Comparison of ENCODE assay signal across 17 cellular contexts in genomic region chr5:169696621-169697517, GRCh38. TPM values are rescaled to one million over a fixed set of nuclear protein-coding genes. Genes with fewer than 3 reads are reported as not detected.
A peak's percentile ranks its signal among the peaks of the same experiment; 100 is the strongest.
DNase-seq lines count a peak whose midpoint lies in the region; ATAC-seq and TF ChIP-seq lines count a peak whose summit lies in the region.
"Had no signal": no experiment of that assay in that cellular context is flagged by ENCODE, and none has a peak within 500 bp of the region (broad histone marks: within the 10 kb centered on the region; RNA-seq: fewer than 3 reads in every experiment).

No MANE protein-coding gene starts in this region.

- no peaks in the 10 kb centered on the region for H3K9me3 Mint-ChIP-seq in activated naive CD4-positive, alpha-beta T cell treated with anti-CD3 and anti-CD28 coated beads, Interleukin-2, amount 10 ng/mL, durations not matched to agents 7 days and 5 days
- H3K9me3 Mint-ChIP-seq in stimulated activated naive B cell treated with anti-CD40 and anti-IgM and Interleukin-4, amounts not matched to agents 10 μg/mL and 1 μg/mL and 100 μg/mL, for 72 hours, result no peaks in the 10 kb centered on the region
- H3K9me3 Mint-ChIP-seq: activated T-cell treated with anti-CD3 and anti-CD28 coated beads, Interleukin-2, amount 50 U/mL, for 4 hours; neural progenitor cell had no signal

- H3K4me1 ChIP-seq in RWPE2 (ENCODE audit: insufficient read depth, poor library complexity, severe bottlenecking) (peaks cover 26% of the 10 kb centered on the region), fibroblast of lung (ENCODE audit: control insufficient read depth, extremely low read depth, insufficient read depth, low read length) (peaks cover 5% of the 10 kb centered on the region)
- H3K4me1 ChIP-seq: esophagus squamous epithelium, neural progenitor cell had no signal

- H3K27ac ChIP-seq in RWPE2 (ENCODE audit: poor library complexity, severe bottlenecking) (peak overlapping the region; percentile 99), fibroblast of lung (ENCODE audit: insufficient read depth, low read length) (peak overlapping the region; percentile 73), substantia nigra (ENCODE audit: low read depth, low read length, poor library complexity, severe bottlenecking) (no peak overlapping the region)
- H3K27ac ChIP-seq: coronary artery, esophagus squamous epithelium, neural progenitor cell had no signal

- no peaks in the 10 kb centered on the region for H3K79me2 ChIP-seq in fibroblast of lung (ENCODE audit: control insufficient read depth, insufficient read depth, low read length)

- H3K4me2 ChIP-seq in fibroblast of lung (ENCODE audit: extremely low read depth, insufficient read depth, low read length), result peak overlapping the region; percentile 36
- H3K4me2 ChIP-seq: neural progenitor cell had no signal

- CTCF ChIA-PET in activated naive CD4-positive, alpha-beta T cell treated with anti-CD3 and anti-CD28 coated beads, Interleukin-2, amount 10 ng/mL, durations not matched to agents 7 days and 5 days (lab: Charles Lee), result interaction anchor here (1.2 kb wide), 1 partner anchor 20 kb away, joined by 4 read pairs; no protein-coding TSS in a partner anchor

- peak; percentile 5; the same call in 2 of the 3 replicates for ATAC-seq in RWPE2 (ENCODE audit: low read depth)
- ATAC-seq in stimulated activated naive B cell treated with anti-CD40 and anti-IgM and Interleukin-4, amounts not matched to agents 10 μg/mL and 1 μg/mL and 100 μg/mL, for 72 hours (replicated peaks), result no peak
- no peak for ATAC-seq in left colon
- ATAC-seq: activated T-cell treated with anti-CD3 and anti-CD28 coated beads, Interleukin-2, amount 50 U/mL, for 4 hours had no signal

- no peak overlapping the region for H3K9ac ChIP-seq in fibroblast of lung (ENCODE audit: insufficient read depth, low read length)
- H3K9ac ChIP-seq: neural progenitor cell had no signal

- no peaks in the 10 kb centered on the region for H3K27me3 Mint-ChIP-seq in activated naive CD4-positive, alpha-beta T cell treated with anti-CD3 and anti-CD28 coated beads, Interleukin-2, amount 10 ng/mL, durations not matched to agents 7 days and 5 days
- H3K27me3 Mint-ChIP-seq in stimulated activated naive B cell treated with anti-CD40 and anti-IgM and Interleukin-4, amounts not matched to agents 10 μg/mL and 1 μg/mL and 100 μg/mL, for 72 hours, result no peaks in the 10 kb centered on the region

- no peak overlapping the region for H3K4me3 Mint-ChIP-seq in activated naive CD4-positive, alpha-beta T cell treated with anti-CD3 and anti-CD28 coated beads, Interleukin-2, amount 10 ng/mL, durations not matched to agents 7 days and 5 days
- no peak overlapping the region for H3K4me3 Mint-ChIP-seq in stimulated activated naive B cell treated with anti-CD40 and anti-IgM and Interleukin-4, amounts not matched to agents 10 μg/mL and 1 μg/mL and 100 μg/mL, for 72 hours
- H3K4me3 Mint-ChIP-seq: activated T-cell treated with anti-CD3 and anti-CD28 coated beads, Interleukin-2, amount 50 U/mL, for 4 hours; neural progenitor cell had no signal

- peaks cover 73% of the 10 kb centered on the region for H3K36me3 Mint-ChIP-seq in activated naive CD4-positive, alpha-beta T cell treated with anti-CD3 and anti-CD28 coated beads, Interleukin-2, amount 10 ng/mL, durations not matched to agents 7 days and 5 days
- peaks cover 51 to 72% of the 10 kb centered on the region in 2 donors for H3K36me3 Mint-ChIP-seq in stimulated activated naive B cell treated with anti-CD40 and anti-IgM and Interleukin-4, amounts not matched to agents 10 μg/mL and 1 μg/mL and 100 μg/mL, for 72 hours
- H3K36me3 Mint-ChIP-seq: neural progenitor cell had no signal

- no peak overlapping the region for H2AFZ ChIP-seq in fibroblast of lung (ENCODE audit: low read length)
- H2AFZ ChIP-seq: neural progenitor cell had no signal

- peak overlapping the region; percentile 30 for H3K27ac Mint-ChIP-seq in activated naive CD4-positive, alpha-beta T cell treated with anti-CD3 and anti-CD28 coated beads, Interleukin-2, amount 10 ng/mL, durations not matched to agents 7 days and 5 days
- peak overlapping the region; percentile 62 for H3K27ac Mint-ChIP-seq in stimulated activated naive B cell treated with anti-CD40 and anti-IgM and Interleukin-4, amounts not matched to agents 10 μg/mL and 1 μg/mL and 100 μg/mL, for 72 hours
- H3K27ac Mint-ChIP-seq: neural progenitor cell had no signal

- no peaks in the 10 kb centered on the region for H3K36me3 ChIP-seq in RWPE2 (ENCODE audit: low read depth)
- no peaks in the 10 kb centered on the region for H3K36me3 ChIP-seq in fibroblast of lung (ENCODE audit: control insufficient read depth, insufficient read depth, low read length)
- H3K36me3 ChIP-seq: esophagus squamous epithelium, neural progenitor cell had no signal

- DNase-seq in activated naive CD4-positive, alpha-beta T cell treated with anti-CD3 and anti-CD28 coated beads, Interleukin-2, amount 10 ng/mL, durations not matched to agents 7 days and 5 days, result no peak
- DNase-seq in activated naive CD4-positive, alpha-beta T cell (lab: John Stamatoyannopoulos, UW), result no peak
- no peak for DNase-seq in RWPE2 (ENCODE audit: low spot score)
- DNase-seq in fibroblast of lung (ENCODE audit: low read depth in 2 of 2), result peak in 1 of 2 donors; percentile 63
- no peak for DNase-seq in stimulated activated naive B cell treated with anti-CD40 and anti-IgM and Interleukin-4, amounts not matched to agents 10 μg/mL and 1 μg/mL and 100 μg/mL, for 72 hours
- DNase-seq in NCI-H128 (lab: John Stamatoyannopoulos, UW; ENCODE audit: unreplicated experiment), result no peak
- DNase-seq in substantia nigra (lab: John Stamatoyannopoulos, UW), result no peak
- DNase-seq in left colon, result no peak
- DNase-seq: activated T-cell treated with anti-CD3 and anti-CD28 coated beads, Interleukin-2, amount 50 U/mL, for 4 hours; esophagus squamous epithelium; KBM-7; NCI-H1694; NCI-H526 had no signal

- no peak overlapping the region for H3K4me3 ChIP-seq in RWPE2 (ENCODE audit: severe bottlenecking)
- H3K4me3 ChIP-seq in fibroblast of lung (replicated peaks in 1 of 4; ENCODE audit: control extremely low read depth in 1 of 4, insufficient read depth in 1 of 4, low read depth in 3 of 4, low read length in 4 of 4), result no peak overlapping the region
- H3K4me3 ChIP-seq: coronary artery, esophagus squamous epithelium, lung, neural progenitor cell, skin epidermis had no signal

- no peak for TF ChIP-seq CTCF in RWPE2 (IDR thresholded peaks at IDR 0.05; ENCODE audit: poor library complexity, severe bottlenecking)
- no peak for TF ChIP-seq CTCF in fibroblast of lung (conservative IDR thresholded peaks at IDR 0.05 in 1 of 2, IDR thresholded peaks at IDR 0.05 in 1 of 2; ENCODE audit: low read depth in 1 of 2, low read length in 2 of 2)

- H4K20me1 ChIP-seq in fibroblast of lung (ENCODE audit: control insufficient read depth, extremely low read depth, insufficient read depth, low read length), result no peaks in the 10 kb centered on the region

- no peaks in the 10 kb centered on the region for H3K4me1 Mint-ChIP-seq in activated naive CD4-positive, alpha-beta T cell treated with anti-CD3 and anti-CD28 coated beads, Interleukin-2, amount 10 ng/mL, durations not matched to agents 7 days and 5 days
- peaks cover 2 to 4% of the 10 kb centered on the region in 2 donors for H3K4me1 Mint-ChIP-seq in stimulated activated naive B cell treated with anti-CD40 and anti-IgM and Interleukin-4, amounts not matched to agents 10 μg/mL and 1 μg/mL and 100 μg/mL, for 72 hours

- no peaks in the 10 kb centered on the region for H3K27me3 ChIP-seq in RWPE2 (ENCODE audit: insufficient read depth, poor library complexity, severe bottlenecking)
- no peaks in the 10 kb centered on the region for H3K27me3 ChIP-seq in fibroblast of lung (ENCODE audit: control insufficient read depth, insufficient read depth, low read length)
- H3K27me3 ChIP-seq: esophagus squamous epithelium, neural progenitor cell had no signal

- H3K9me3 ChIP-seq in RWPE2 (ENCODE audit: severe bottlenecking), result no peaks in the 10 kb centered on the region
- no peaks in the 10 kb centered on the region for H3K9me3 ChIP-seq in fibroblast of lung (ENCODE audit: control insufficient read depth, insufficient read depth, low read depth, low read length)
- H3K9me3 ChIP-seq: esophagus squamous epithelium had no signal

- intact Hi-C loops in left colon (cut with DNase I, micrococcal nuclease), result no loop called here

RNA-seq across cellular contexts. Expression of gene DOCK2, which starts 59.8 kb away (rescaled TPM):
- total RNA-seq in fibroblast of lung, result 3.6 and 8.9 TPM in 2 replicates
- 1.1 and 1.3 TPM in 2 replicates for polyA plus RNA-seq in fibroblast of lung
- 1.4 and 1.6 TPM in 2 replicates for polyA plus RNA-seq in fibroblast of lung (2012)
- 1.8 and 12.8 TPM in 2 replicates for polyA minus RNA-seq in fibroblast of lung (ENCODE audit: low replicate concordance)
- total RNA-seq in left colon, result 10 to 100 TPM in 1 of 2 donors, 1 to 10 TPM in 1; 4.9 to 13.3 TPM
